Comparison of ENCODE assay signal across 16 cellular contexts in genomic region chr4:118287691-118288090, GRCh38.
"Had no signal": no experiment of that assay in that cellular context is flagged by ENCODE, and none has a peak within 500 bp of the region (broad histone marks: within the 10 kb centered on the region; RNA-seq: fewer than 3 reads in every experiment).

No MANE protein-coding gene starts in this region.

- H3K4me3 ChIP-seq: colonic mucosa, left ventricle myocardium inferior, thyroid gland had no signal

- H3K79me2 ChIP-seq: parathyroid adenoma had no signal

- H3K9ac ChIP-seq: parathyroid adenoma had no signal

- H3K9me3 Mint-ChIP-seq: activated T-cell treated with anti-CD3 and anti-CD28 coated beads, Interleukin-2, amount 50 U/mL, for 4 hours; neural crest cell; stimulated activated effector memory CD8-positive, alpha-beta T cell treated with anti-CD3 and anti-CD28 coated beads, Interleukin-12 subunit alpha, Interleukin-12 subunit beta, amount 100 ng/mL, for 72 hours had no signal

- H3K4me3 Mint-ChIP-seq: activated naive CD8-positive, alpha-beta T cell; activated T-cell treated with anti-CD3 and anti-CD28 coated beads, Interleukin-2, amount 50 U/mL, for 4 hours; neural crest cell; stimulated activated effector memory CD8-positive, alpha-beta T cell treated with anti-CD3 and anti-CD28 coated beads, Interleukin-12 subunit alpha, Interleukin-12 subunit beta, amount 100 ng/mL, for 72 hours had no signal

- DNase-seq: activated CD4-positive, alpha-beta T cell treated with anti-CD3 and anti-CD28 coated beads, Interleukin-2, amount 50 U/mL, for 48 hours; activated CD4-positive, CD25-positive, alpha-beta regulatory T cell treated with anti-CD3 and anti-CD28 coated beads, Interleukin-2, amount 50 U/mL, for 72 hours; activated gamma-delta T cell; activated T-cell treated with anti-CD3 and anti-CD28 coated beads, Interleukin-2, amount 50 U/mL, for 4 hours; anterior cingulate cortex; colonic mucosa; effector CD4-positive, alpha-beta T cell; islet precursor cell; left ventricle myocardium inferior; small intestine; thyroid gland had no signal

- H3K27ac ChIP-seq: colonic mucosa, left ventricle myocardium inferior, parathyroid adenoma, thyroid gland had no signal

- H2AFZ ChIP-seq: parathyroid adenoma had no signal

- H3K36me3 ChIP-seq: colonic mucosa, left ventricle myocardium inferior, thyroid gland had no signal

- ATAC-seq: activated T-cell treated with anti-CD3 and anti-CD28 coated beads, Interleukin-2, amount 50 U/mL, for 4 hours; stimulated activated effector memory CD8-positive, alpha-beta T cell treated with anti-CD3 and anti-CD28 coated beads, Interleukin-12 subunit alpha, Interleukin-12 subunit beta, amount 100 ng/mL, for 72 hours had no signal

- H3K27me3 Mint-ChIP-seq: activated naive CD8-positive, alpha-beta T cell had no signal

- H3K27ac Mint-ChIP-seq: activated naive CD8-positive, alpha-beta T cell; stimulated activated effector memory CD8-positive, alpha-beta T cell treated with anti-CD3 and anti-CD28 coated beads, Interleukin-12 subunit alpha, Interleukin-12 subunit beta, amount 100 ng/mL, for 72 hours had no signal

- FAIRE-seq: small intestine, urothelium cell line had no signal

- H3K4me1 ChIP-seq: colonic mucosa, parathyroid adenoma had no signal

- H3K27me3 ChIP-seq: colonic mucosa, thyroid gland had no signal

- H3K9me3 ChIP-seq: colonic mucosa, left ventricle myocardium inferior, thyroid gland had no signal
